ENCODE assay signal across 25 cellular contexts in the genomic region with DNA sequence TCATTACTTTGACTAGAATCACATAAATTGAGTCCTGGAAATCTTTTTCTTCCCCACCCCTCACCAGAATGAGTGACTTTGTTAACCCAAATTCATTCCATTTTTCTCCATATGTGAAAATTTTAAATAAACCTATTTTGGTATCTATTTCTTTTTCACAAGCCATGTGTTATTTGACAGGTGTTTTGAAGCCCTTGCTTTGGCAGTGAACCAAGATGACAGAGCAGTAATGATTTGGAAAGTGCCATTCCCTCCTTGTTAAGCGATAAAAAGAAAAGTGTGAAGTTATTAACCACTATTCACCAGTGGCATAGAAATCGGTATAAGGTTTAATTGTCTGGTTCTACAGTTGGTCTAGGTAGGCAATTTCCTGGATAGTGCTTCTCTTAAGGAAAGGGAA.
DNase-seq lines count a peak whose midpoint lies in the region; ATAC-seq, FAIRE-seq and TF ChIP-seq lines count a peak whose summit lies in the region.
"Had no signal": no experiment of that assay in that cellular context is flagged by ENCODE, and none has a peak within 500 bp of the region (broad histone marks: within the 10 kb centered on the region; RNA-seq: fewer than 3 reads in every experiment).

No MANE protein-coding gene starts in this region.

- WGBS in psoas muscle, 3 donors = 52 to 55% (median 55%) methylated on average over 2 of the region's 2 CpGs
- WGBS in esophagus squamous epithelium, 2 donors = 90 to 93% methylated on average over 2 of the region's 2 CpGs

- H2AFZ ChIP-seq in KMS-11 (ENCODE audit: low read depth) = no peak overlapping the region
- H2AFZ ChIP-seq in astrocyte (ENCODE audit: low read depth, low read length) = no peak overlapping the region

- H4K20me1 ChIP-seq in KMS-11 (ENCODE audit: insufficient read depth) (no peaks in the 10 kb centered on the region), astrocyte (ENCODE audit: insufficient read depth, low read length) (no peaks in the 10 kb centered on the region)

- DNase-seq in DMS 273 (lab: John Stamatoyannopoulos, UW; ENCODE audit: unreplicated experiment) (peak; percentile 32), DMS 273 treated with DMSO at 0.1 percent for 48 hours (lab: John Stamatoyannopoulos, UW) (no peak), astrocyte (ENCODE audit: low read depth) (no peak), psoas muscle (no peak), esophagus squamous epithelium (lab: John Stamatoyannopoulos, UW) (no peak), NCI-H146 (lab: John Stamatoyannopoulos, UW) (no peak)
- DNase-seq: ACHN; CD4-positive, alpha-beta T cell; COR-L47; DND-41; H7; NCI-H1417 treated with DMSO at 0.1 percent for 48 hours; NCI-H2029; NCI-H446 treated with DMSO at 0.1 percent for 48 hours; NCI-H69; Peyer's patch; T-cell had no signal

- H3K36me3 Mint-ChIP-seq in astrocyte (ENCODE audit: low read depth, unreplicated experiment) = no peaks in the 10 kb centered on the region

- no peaks in the 10 kb centered on the region for H3K27me3 Mint-ChIP-seq in astrocyte (ENCODE audit: low read depth, unreplicated experiment)
- H3K27me3 Mint-ChIP-seq: CD4-positive, alpha-beta T cell; T-cell had no signal

- peaks cover 14% of the 10 kb centered on the region for H3K4me1 Mint-ChIP-seq in astrocyte (ENCODE audit: low read depth, unreplicated experiment)
- H3K4me1 Mint-ChIP-seq: T-cell had no signal

- intact Hi-C loops in psoas muscle (cut with DNase I) = loop anchor here in 1 of 2 donors (10.0 kb wide), 1 partner anchor 255 kb away; a partner anchor contains a TSS
- intact Hi-C loops in esophagus squamous epithelium (cut with DNase I) = no loop called here

- H3K36me3 ChIP-seq in KMS-11 (ENCODE audit: insufficient read depth) (no peaks in the 10 kb centered on the region), astrocyte (ENCODE audit: insufficient read depth, low read length) (no peaks in the 10 kb centered on the region), psoas muscle (ENCODE audit: insufficient read depth in 1 of 2, low read depth in 1 of 2) (no peaks in the 10 kb centered on the region), esophagus squamous epithelium (peaks cover 0 to 8% (median 0%) of the 10 kb centered on the region in 3 donors)
- H3K36me3 ChIP-seq: Peyer's patch had no signal

- H3K4me2 ChIP-seq in KMS-11 (peak overlapping the region; percentile 55), astrocyte (ENCODE audit: low read length) (no peak overlapping the region)
- H3K4me2 ChIP-seq: BLaER1 had no signal

- H3K4me3 ChIP-seq in KMS-11 (IDR thresholded peaks at IDR 0.05; ENCODE audit: insufficient read depth, low read depth, low read length) = no peak overlapping the region
- H3K4me3 ChIP-seq in astrocyte (ENCODE audit: insufficient read depth, low read depth, low read length) = no peak overlapping the region
- no peak overlapping the region for H3K4me3 ChIP-seq in psoas muscle
- H3K4me3 ChIP-seq in esophagus squamous epithelium = no peak overlapping the region
- H3K4me3 ChIP-seq: BLaER1, K562, Peyer's patch had no signal

- ATAC-seq in psoas muscle (no peak), HG02884 (IDR thresholded peaks at IDR 0.05; ENCODE audit: unreplicated experiment) (no peak)
- ATAC-seq: HepG2, K562, T-cell had no signal

- H3K27ac ChIP-seq in KMS-11 (peak overlapping the region; percentile 62; the same call in 1 of the 2 replicates), astrocyte (ENCODE audit: low read depth, low read length) (no peak overlapping the region), psoas muscle (peak overlapping the region; percentile 76), esophagus squamous epithelium (no peak overlapping the region)
- H3K27ac ChIP-seq: 22Rv1, BLaER1, HL-60, Peyer's patch had no signal

- no peaks in the 10 kb centered on the region for H3K9me3 ChIP-seq in astrocyte (ENCODE audit: insufficient read depth, low read depth, low read length)
- H3K9me3 ChIP-seq in psoas muscle = no peaks in the 10 kb centered on the region
- no peaks in the 10 kb centered on the region for H3K9me3 ChIP-seq in esophagus squamous epithelium
- H3K9me3 ChIP-seq: BLaER1, Peyer's patch had no signal

- TF ChIP-seq CTCF in KMS-11 (conservative IDR thresholded peaks at IDR 0.05; ENCODE audit: low read depth, low read length) = no peak
- TF ChIP-seq CTCF in astrocyte (IDR thresholded peaks at IDR 0.05; ENCODE audit: insufficient read depth, low read depth, low read length) = no peak
- no peak for TF ChIP-seq CTCF in psoas muscle (IDR thresholded peaks at IDR 0.05)
- no peak for TF ChIP-seq CTCF in esophagus squamous epithelium (IDR thresholded peaks at IDR 0.05)

- H3K79me2 ChIP-seq in KMS-11 (ENCODE audit: insufficient read depth, low read depth) = no peaks in the 10 kb centered on the region
- H3K79me2 ChIP-seq in astrocyte (ENCODE audit: insufficient read depth, low read length) = no peaks in the 10 kb centered on the region

- no peaks in the 10 kb centered on the region for H3K9me3 Mint-ChIP-seq in astrocyte (ENCODE audit: unreplicated experiment)
- H3K9me3 Mint-ChIP-seq: CD4-positive, alpha-beta T cell; T-cell had no signal

- no peak overlapping the region for H3K27ac Mint-ChIP-seq in astrocyte (ENCODE audit: unreplicated experiment)
- H3K27ac Mint-ChIP-seq: CD4-positive, alpha-beta T cell; T-cell had no signal

- H3K9ac ChIP-seq in KMS-11 = no peak overlapping the region
- no peak overlapping the region for H3K9ac ChIP-seq in astrocyte (ENCODE audit: low read length)
- H3K9ac ChIP-seq: BLaER1 had no signal

- H3K4me1 ChIP-seq in KMS-11 (ENCODE audit: low read depth, poor library complexity, severe bottlenecking) (peaks cover 47% of the 10 kb centered on the region), astrocyte (ENCODE audit: insufficient read depth, low read length) (peaks cover 9% of the 10 kb centered on the region), psoas muscle (peaks cover 7% of the 10 kb centered on the region), esophagus squamous epithelium (no peaks in the 10 kb centered on the region)
- H3K4me1 ChIP-seq: BLaER1, Peyer's patch had no signal

- H3K4me3 Mint-ChIP-seq in astrocyte (ENCODE audit: unreplicated experiment) = no peak overlapping the region
- H3K4me3 Mint-ChIP-seq: CD4-positive, alpha-beta T cell; T-cell had no signal

- H3K27me3 ChIP-seq in KMS-11 (ENCODE audit: insufficient read depth, low read depth) = no peaks in the 10 kb centered on the region
- H3K27me3 ChIP-seq in astrocyte (ENCODE audit: insufficient read depth, low read length) = no peaks in the 10 kb centered on the region
- no peaks in the 10 kb centered on the region for H3K27me3 ChIP-seq in psoas muscle (ENCODE audit: insufficient read depth in 3 of 3, low read length in 2 of 3)
- H3K27me3 ChIP-seq in esophagus squamous epithelium = no peaks in the 10 kb centered on the region
- H3K27me3 ChIP-seq: Peyer's patch had no signal

- FAIRE-seq in astrocyte (lab: Jason Lieb, UNC) = peak; percentile 29
- FAIRE-seq: GM12891, HepG2, K562 had no signal

- TF ChIP-seq POLR2A in esophagus squamous epithelium (IDR thresholded peaks at IDR 0.05) = no peak

Comparison
In these comparisons a context has a peak if more than half of its experiments do, and no peak if none do; other contexts are left out.
1. H3K27ac ChIP-seq: peak in KMS-11 (single experiment) and psoas muscle (single experiment); none in astrocyte (single experiment) and esophagus squamous epithelium (0 of 4).